In the genomic region with DNA sequence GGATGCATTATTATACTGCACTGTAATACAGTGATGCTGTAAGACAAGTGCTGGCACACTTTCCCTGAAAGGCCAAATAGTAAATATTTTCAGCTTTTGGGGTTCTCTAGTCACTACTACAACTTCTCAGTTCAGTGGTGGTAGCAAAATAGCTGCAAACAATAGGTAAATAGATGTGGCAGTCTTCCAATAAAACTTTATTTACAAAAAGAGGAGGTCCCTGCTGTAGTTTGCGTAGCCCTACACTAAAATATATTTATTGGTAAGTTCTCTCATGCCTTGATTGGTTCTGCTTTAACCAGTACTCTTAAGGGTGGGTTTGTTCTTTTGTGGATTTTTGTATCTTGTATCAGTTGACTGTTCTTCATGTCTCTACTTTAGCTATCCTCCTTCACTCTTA, we compare ENCODE assay signal across 1 cellular context.
TF ChIP-seq lines count a peak whose summit lies in the region.

No MANE protein-coding gene starts in this region.

TF ChIP-seq in HepG2, 621 proteins besides CTCF, POLR2A, EP300 and RAD21:
- no peak for TF ChIP-seq PLSCR1 (CRISPR knock-in tag; IDR thresholded peaks at IDR 0.05; ENCODE audit: borderline replicate concordance)
- TF ChIP-seq RFX5 (IDR thresholded peaks at IDR 0.05; ENCODE audit: low read depth, low read length), result no peak
- no peak for TF ChIP-seq ZNF232 (CRISPR knock-in tag; IDR thresholded peaks at IDR 0.05; ENCODE audit: borderline replicate concordance)
- TF ChIP-seq HDAC1 (CRISPR knock-in tag; IDR thresholded peaks at IDR 0.05), result no peak
- TF ChIP-seq ZBTB40 (IDR thresholded peaks at IDR 0.05), result peak; percentile 20; the same call in 1 of the 2 replicates
- no peak; the same call in 1 of the 2 replicates for TF ChIP-seq ZBTB40 (CRISPR knock-in tag; IDR thresholded peaks at IDR 0.05)
